In the genomic region with DNA sequence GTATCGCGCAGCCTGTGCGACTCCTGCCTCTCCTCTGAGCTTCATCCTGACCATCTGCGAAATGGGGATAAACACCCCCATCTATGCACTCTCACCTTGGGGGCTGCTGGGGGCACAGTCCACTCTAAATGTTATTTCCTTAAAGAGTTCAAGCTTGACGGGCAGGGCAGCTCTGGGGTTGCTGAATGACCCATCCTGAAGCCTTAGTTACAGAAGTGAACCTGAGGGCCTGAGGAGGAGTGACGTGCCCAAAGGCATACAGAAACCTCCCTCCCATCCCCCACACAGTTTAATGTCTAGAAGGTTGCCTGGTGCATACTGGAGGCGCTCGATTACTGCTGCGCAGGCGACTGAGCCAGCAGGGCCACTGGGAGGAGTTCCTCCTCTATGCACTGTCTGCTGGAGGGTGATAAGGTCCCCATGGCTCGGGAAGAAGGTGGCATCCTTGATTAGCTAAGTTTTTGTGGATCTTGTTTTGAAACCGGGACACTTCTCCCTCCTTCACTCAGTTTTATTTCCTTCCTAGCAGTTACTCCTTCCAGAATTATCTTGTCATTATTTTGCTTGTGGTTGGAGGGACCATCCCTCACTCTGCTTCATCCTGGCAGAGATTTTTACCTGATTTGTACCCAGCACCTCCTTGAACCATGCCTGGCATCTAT, we compare ENCODE assay signal across 8 cellular contexts. TPM values are rescaled to one million over a fixed set of nuclear protein-coding genes. Genes with fewer than 3 reads are reported as not detected.
A peak's percentile ranks its signal among the peaks of the same experiment; 100 is the strongest.
DNase-seq lines count a peak whose midpoint lies in the region; TF ChIP-seq lines count a peak whose summit lies in the region.

No MANE protein-coding gene starts in this region.

- H3K4me1 ChIP-seq in HUES48 (ENCODE audit: control insufficient read depth, insufficient read depth, low read length) (peaks cover 9% of the 10 kb centered on the region), cardiac muscle cell (ENCODE audit: low read depth) (peaks cover 3% of the 10 kb centered on the region), prostate gland (replicated peaks) (peaks cover 5% of the 10 kb centered on the region)

- peak overlapping the region; percentile 69 for H3K4me3 ChIP-seq in HUES48 (ENCODE audit: low read depth, low read length)
- H3K4me3 ChIP-seq in cardiac muscle cell, result peak overlapping the region; percentile 97
- H3K4me3 ChIP-seq in prostate gland, result peak overlapping the region; percentile 81 to 93

- WGBS in prostate gland, result 9% methylated on average over 12 of the region's 12 CpGs

- peak; percentile 59 for TF ChIP-seq POLR2A in Raji (IDR thresholded peaks at IDR 0.05; ENCODE audit: insufficient read depth, low read depth, low read length)
- no peak for TF ChIP-seq POLR2A in prostate gland (IDR thresholded peaks at IDR 0.05)

- TF ChIP-seq CTCF in GM20000 (IDR thresholded peaks at IDR 0.05; ENCODE audit: extremely low read depth, missing control alignments) (peak; percentile 7), cardiac muscle cell (IDR thresholded peaks at IDR 0.05; ENCODE audit: low read depth, low read length) (no peak), prostate gland (IDR thresholded peaks at IDR 0.05) (peak in 1 of 4 experiments; percentile 8)

- H3K9me3 ChIP-seq in HUES48 (ENCODE audit: control insufficient read depth, insufficient read depth, low read length), result no peaks in the 10 kb centered on the region
- no peaks in the 10 kb centered on the region for H3K9me3 ChIP-seq in cardiac muscle cell (ENCODE audit: low read depth)
- H3K9me3 ChIP-seq in prostate gland, result no peaks in the 10 kb centered on the region

- H3K36me3 ChIP-seq in HUES48 (ENCODE audit: control insufficient read depth, insufficient read depth, low read length) (peaks cover 30% of the 10 kb centered on the region), cardiac muscle cell (peaks cover 21% of the 10 kb centered on the region), prostate gland (peaks cover 0 to 5% of the 10 kb centered on the region in 2 donors)

- H3K27me3 ChIP-seq in HUES48 (ENCODE audit: control insufficient read depth, insufficient read depth, low read length) (no peaks in the 10 kb centered on the region), cardiac muscle cell (no peaks in the 10 kb centered on the region), prostate gland (replicated peaks; ENCODE audit: insufficient read depth) (no peaks in the 10 kb centered on the region)

- H3K9ac ChIP-seq in HUES48 (ENCODE audit: low read depth, low read length), result no peak overlapping the region

- no peak overlapping the region for H3K27ac ChIP-seq in HUES48 (ENCODE audit: low read depth, low read length)
- H3K27ac ChIP-seq in cardiac muscle cell, result no peak overlapping the region
- peak overlapping the region; percentile 89 to 90 for H3K27ac ChIP-seq in prostate gland

- intact Hi-C loops in prostate gland (cut with DNase I), result no loop called here

- DNase-seq in D341Med (ENCODE audit: low spot score) (peak; percentile 65), GM20000 (ENCODE audit: low spot score) (peak; percentile 90), cardiac muscle cell (ENCODE audit: low read depth in 1 of 2, low spot score in 1 of 2) (peak; percentile 32 to 72), prostate gland (ENCODE audit: low spot score) (no peak), SK-N-DZ (ENCODE audit: low spot score) (no peak)
- DNase-seq in activated gamma-delta T cell treated with anti-CD3 and anti-CD28 coated beads, Interleukin-2, amount 50 U/mL, for 16 hours (ENCODE audit: low read depth), result peak; percentile 44

RNA-seq across cellular contexts. Expression of a gene that starts 0.6 kb away (rescaled TPM):
- total RNA-seq in cardiac muscle cell, result 514 and 568 TPM in 2 replicates
- polyA plus RNA-seq in cardiac muscle cell, result 398 and 473 TPM in 2 replicates
- 100 to 1,000 TPM; 326 to 536 TPM for total RNA-seq in prostate gland
- polyA plus RNA-seq in SK-N-DZ (2014; cell fraction: cytosol; rRNA removed), result 250 and 297 TPM in 2 replicates
- polyA plus RNA-seq in SK-N-DZ (2014; cell fraction: nucleus; rRNA removed), result 155 and 232 TPM in 2 replicates

RNA-seq across cellular contexts. Expression of a gene that starts 13.7 kb away (rescaled TPM):
- 137 and 160 TPM in 2 replicates for total RNA-seq in cardiac muscle cell
- polyA plus RNA-seq in cardiac muscle cell, result 111 and 127 TPM in 2 replicates
- 100 to 1,000 TPM; 115 to 130 TPM for total RNA-seq in prostate gland
- polyA plus RNA-seq in SK-N-DZ (2014; cell fraction: cytosol; rRNA removed), result 89.4 and 109 TPM in 2 replicates
- polyA plus RNA-seq in SK-N-DZ (2014; cell fraction: nucleus; rRNA removed), result 75.4 and 103 TPM in 2 replicates

RNA-seq across cellular contexts. Expression of a gene that starts 22.1 kb away (rescaled TPM):
- total RNA-seq in cardiac muscle cell (19.4 and 20.7 TPM in 2 replicates), prostate gland (10 to 100 TPM; 10.7 to 44.4 TPM)
- 14.8 and 18.2 TPM in 2 replicates for polyA plus RNA-seq in cardiac muscle cell
- polyA plus RNA-seq in SK-N-DZ (2014; cell fraction: cytosol; rRNA removed), result 6.6 and 7.1 TPM in 2 replicates
- 8.1 and 9.4 TPM in 2 replicates for polyA plus RNA-seq in SK-N-DZ (2014; cell fraction: nucleus; rRNA removed)

RNA-seq across cellular contexts. Expression of a gene that starts 27.7 kb away (rescaled TPM):
- 387 and 390 TPM in 2 replicates for total RNA-seq in cardiac muscle cell
- polyA plus RNA-seq in cardiac muscle cell, result 415 and 457 TPM in 2 replicates
- 100 to 1,000 TPM; 646 to 738 TPM for total RNA-seq in prostate gland
- polyA plus RNA-seq in SK-N-DZ (2014; cell fraction: cytosol; rRNA removed), result 826 and 902 TPM in 2 replicates
- polyA plus RNA-seq in SK-N-DZ (2014; cell fraction: nucleus; rRNA removed), result 558 and 639 TPM in 2 replicates

RNA-seq across cellular contexts. Expression of a gene that starts 44.7 kb away (rescaled TPM):
- total RNA-seq in cardiac muscle cell, result 130 and 133 TPM in 2 replicates
- polyA plus RNA-seq in cardiac muscle cell, result 141 and 179 TPM in 2 replicates
- 100 to 1,000 TPM in 1 of 2 donors, 10 to 100 TPM in 1; 98.9 to 149 TPM for total RNA-seq in prostate gland
- polyA plus RNA-seq in SK-N-DZ (2014; cell fraction: cytosol; rRNA removed), result 112 and 138 TPM in 2 replicates
- polyA plus RNA-seq in SK-N-DZ (2014; cell fraction: nucleus; rRNA removed), result 476 and 597 TPM in 2 replicates

Comparison
In these comparisons a context has a peak if more than half of its experiments do, and no peak if none do; other contexts are left out.
1. DNase-seq: peak in D341Med (single experiment), GM20000 (single experiment), activated gamma-delta T cell treated with anti-CD3 and anti-CD28 coated beads, Interleukin-2, amount 50 U/mL, for 16 hours (single experiment) and cardiac muscle cell (2 of 2); none in prostate gland (single experiment) and SK-N-DZ (single experiment).
2. H3K27ac ChIP-seq: peak in prostate gland (2 of 2); none in HUES48 (single experiment) and cardiac muscle cell (single experiment).
3. Peak in every context shown above with its lines, with median percentiles within 50 percentile points of each other: H3K4me3 ChIP-seq.